ENCODE assay signal across 8 cellular contexts in the genomic region with DNA sequence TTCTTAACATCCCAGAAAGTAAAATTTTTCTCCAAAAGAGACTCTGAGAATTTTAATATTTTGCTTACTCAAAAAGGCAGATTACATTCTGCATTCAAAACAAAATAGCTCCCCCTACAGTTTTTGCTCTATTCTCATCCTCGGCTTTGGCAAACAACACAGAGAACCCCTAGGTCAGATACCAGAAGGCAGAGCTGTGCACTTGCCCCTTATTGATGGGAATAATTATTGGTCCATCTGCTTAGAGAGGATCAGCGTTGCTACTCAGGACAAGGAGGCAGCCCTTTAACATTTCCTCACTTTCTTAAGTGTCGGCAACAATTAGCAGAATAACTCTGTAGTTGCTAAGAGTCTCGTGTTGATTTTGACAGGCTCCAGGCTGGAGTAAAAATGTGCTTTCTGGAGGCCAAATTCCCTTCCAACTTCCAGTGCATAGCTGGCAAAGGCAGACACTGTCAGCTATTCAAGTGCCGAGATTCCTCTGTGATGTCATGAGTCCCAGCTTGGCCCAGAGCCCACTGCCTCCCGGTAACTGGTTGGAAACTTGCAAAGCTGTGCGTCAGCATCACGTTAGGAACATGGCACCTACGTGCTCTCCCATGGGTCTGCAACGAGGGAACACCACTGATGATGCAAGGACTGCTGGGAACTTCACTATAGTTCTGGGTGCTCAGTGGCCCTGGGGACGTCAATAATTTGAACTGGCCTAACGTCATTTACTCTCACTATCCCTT.
A peak's percentile ranks its signal among the peaks of the same experiment; 100 is the strongest.
DNase-seq lines count a peak whose midpoint lies in the region; ATAC-seq and TF ChIP-seq lines count a peak whose summit lies in the region.

No MANE protein-coding gene starts in this region.

- TF ChIP-seq CTCF in astrocyte of the spinal cord (IDR thresholded peaks at IDR 0.05; ENCODE audit: low read depth, low read length): peak; percentile 50

- no peak for ATAC-seq in GM19463 (IDR thresholded peaks at IDR 0.05; ENCODE audit: unreplicated experiment)

- DNase-seq in HT1080 (ENCODE audit: low read depth): peak; percentile 32
- peak; percentile 89 for DNase-seq in astrocyte of the spinal cord (ENCODE audit: low read depth, low spot score)
- DNase-seq in inferior parietal cortex (ENCODE audit: extremely low spot score): peak; percentile 47
- DNase-seq in smooth muscle cell of the brain vasculature (ENCODE audit: low read depth, low spot score): peak; percentile 10
- DNase-seq in NCI-H187 treated with DMSO at 0.1 percent for 48 hours (lab: John Stamatoyannopoulos, UW): no peak
- no peak for DNase-seq in COLO668 (lab: John Stamatoyannopoulos, UW; ENCODE audit: unreplicated experiment)
- no peak for DNase-seq in effector CD4-positive, alpha-beta T cell

- in situ Hi-C loops in astrocyte of the spinal cord (cut with HindIII; ENCODE audit: low sequenced_read_pairs): no loop called here

- H3K4me3 ChIP-seq in astrocyte of the spinal cord (ENCODE audit: low read depth, low read length): no peak overlapping the region

Comparison
In these comparisons a context has a peak if more than half of its experiments do, and no peak if none do; other contexts are left out.
1. DNase-seq: peak in HT1080 (single experiment), astrocyte of the spinal cord (single experiment), inferior parietal cortex (single experiment) and smooth muscle cell of the brain vasculature (single experiment); none in NCI-H187 treated with DMSO at 0.1 percent for 48 hours (single experiment), COLO668 (single experiment) and effector CD4-positive, alpha-beta T cell (single experiment).